1 cellular context compared by ENCODE assay signal in genomic region chr9:137224850-137225694, GRCh38.
A peak's percentile ranks its signal among the peaks of the same experiment; 100 is the strongest.
TF ChIP-seq lines count a peak whose summit lies in the region.

A gene with protein sequence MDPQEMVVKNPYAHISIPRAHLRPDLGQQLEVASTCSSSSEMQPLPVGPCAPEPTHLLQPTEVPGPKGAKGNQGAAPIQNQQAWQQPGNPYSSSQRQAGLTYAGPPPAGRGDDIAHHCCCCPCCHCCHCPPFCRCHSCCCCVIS (plus strand): TSS chr9:137225174. CDS start chr9:137225622, 448 bp downstream.

TF ChIP-seq in K562, 482 proteins besides CTCF, POLR2A, EP300 and RAD21 (continued from another document):
- TF ChIP-seq, protein P1, sequence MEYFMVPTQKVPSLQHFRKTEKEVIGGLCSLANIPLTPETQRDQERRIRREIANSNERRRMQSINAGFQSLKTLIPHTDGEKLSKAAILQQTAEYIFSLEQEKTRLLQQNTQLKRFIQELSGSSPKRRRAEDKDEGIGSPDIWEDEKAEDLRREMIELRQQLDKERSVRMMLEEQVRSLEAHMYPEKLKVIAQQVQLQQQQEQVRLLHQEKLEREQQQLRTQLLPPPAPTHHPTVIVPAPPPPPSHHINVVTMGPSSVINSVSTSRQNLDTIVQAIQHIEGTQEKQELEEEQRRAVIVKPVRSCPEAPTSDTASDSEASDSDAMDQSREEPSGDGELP (CRISPR knock-in tag; IDR thresholded peaks at IDR 0.05; ENCODE audit: borderline replicate concordance): peak; percentile 13; the same call in 1 of the 2 replicates
- no peak for TF ChIP-seq SNRNP70 (optimal IDR thresholded peaks at IDR 0.05; ENCODE audit: low read depth, low read length)
- TF ChIP-seq CCNT2 (IDR thresholded peaks at IDR 0.05; ENCODE audit: borderline replicate concordance, extremely low read depth, insufficient read length, low read depth, low read length): no peak
- no peak for TF ChIP-seq CREB1 (IDR thresholded peaks at IDR 0.05)
- TF ChIP-seq CREB1 (CRISPR knock-in tag; IDR thresholded peaks at IDR 0.05): 0 out of 2 replicates have a peak, but pooled peaks have one; percentile 16
- TF ChIP-seq ZBTB8A (IDR thresholded peaks at IDR 0.05; ENCODE audit: partially characterized antibody): no peak
- no peak for TF ChIP-seq PPARD (CRISPR knock-in tag; IDR thresholded peaks at IDR 0.05)
- TF ChIP-seq STAG1 (CRISPR knock-in tag; IDR thresholded peaks at IDR 0.05; ENCODE audit: borderline replicate concordance): no peak
- TF ChIP-seq, protein P2, sequence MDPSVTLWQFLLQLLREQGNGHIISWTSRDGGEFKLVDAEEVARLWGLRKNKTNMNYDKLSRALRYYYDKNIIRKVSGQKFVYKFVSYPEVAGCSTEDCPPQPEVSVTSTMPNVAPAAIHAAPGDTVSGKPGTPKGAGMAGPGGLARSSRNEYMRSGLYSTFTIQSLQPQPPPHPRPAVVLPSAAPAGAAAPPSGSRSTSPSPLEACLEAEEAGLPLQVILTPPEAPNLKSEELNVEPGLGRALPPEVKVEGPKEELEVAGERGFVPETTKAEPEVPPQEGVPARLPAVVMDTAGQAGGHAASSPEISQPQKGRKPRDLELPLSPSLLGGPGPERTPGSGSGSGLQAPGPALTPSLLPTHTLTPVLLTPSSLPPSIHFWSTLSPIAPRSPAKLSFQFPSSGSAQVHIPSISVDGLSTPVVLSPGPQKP (CRISPR knock-in tag; IDR thresholded peaks at IDR 0.05): no peak
- no peak for TF ChIP-seq CBX2 (IDR thresholded peaks at IDR 0.05; ENCODE audit: insufficient read depth, low read length, poor library complexity, severe bottlenecking)
- TF ChIP-seq CBX3 (IDR thresholded peaks at IDR 0.05; ENCODE audit: borderline replicate concordance in 1 of 2, low read length in 2 of 2): no peak
- TF ChIP-seq, protein P3, sequence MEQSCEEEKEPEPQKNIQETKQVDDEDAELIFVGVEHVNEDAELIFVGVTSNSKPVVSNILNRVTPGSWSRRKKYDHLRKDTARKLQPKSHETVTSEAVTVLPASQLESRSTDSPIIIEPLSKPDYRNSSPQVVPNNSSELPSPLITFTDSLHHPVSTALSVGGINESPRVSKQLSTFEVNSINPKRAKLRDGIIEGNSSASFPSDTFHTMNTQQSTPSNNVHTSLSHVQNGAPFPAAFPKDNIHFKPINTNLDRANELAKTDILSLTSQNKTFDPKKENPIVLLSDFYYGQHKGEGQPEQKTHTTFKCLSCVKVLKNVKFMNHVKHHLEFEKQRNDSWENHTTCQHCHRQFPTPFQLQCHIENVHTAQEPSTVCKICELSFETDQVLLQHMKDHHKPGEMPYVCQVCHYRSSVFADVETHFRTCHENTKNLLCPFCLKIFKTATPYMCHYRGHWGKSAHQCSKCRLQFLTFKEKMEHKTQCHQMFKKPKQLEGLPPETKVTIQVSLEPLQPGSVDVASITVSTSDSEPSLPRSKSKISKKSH (CRISPR knock-in tag; IDR thresholded peaks at IDR 0.05): no peak
